ENCODE assay signal across 13 cellular contexts in the genomic region with DNA sequence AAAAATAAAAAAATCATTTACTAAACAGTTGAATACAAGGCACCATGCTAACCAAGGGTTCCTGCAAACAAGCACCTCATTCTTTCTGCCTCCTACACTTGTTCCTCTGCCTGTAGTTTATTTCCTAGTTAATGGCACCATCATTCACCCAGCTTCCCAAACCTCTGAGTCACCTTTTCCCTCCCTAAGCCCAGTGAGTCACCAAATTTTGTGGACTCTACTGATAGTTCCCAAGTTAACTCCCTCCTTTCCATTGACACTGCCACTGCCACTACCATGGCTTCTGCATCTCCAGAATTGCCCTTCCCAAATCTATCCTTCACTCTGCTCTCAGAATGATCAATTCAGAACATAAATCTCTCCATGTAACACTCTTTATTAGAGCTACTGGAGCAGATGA. TPM values are rescaled to one million over a fixed set of nuclear protein-coding genes. Genes with fewer than 3 reads are reported as not detected.
DNase-seq lines count a peak whose midpoint lies in the region; TF ChIP-seq lines count a peak whose summit lies in the region.
"Had no signal": no experiment of that assay in that cellular context is flagged by ENCODE, and none has a peak within 500 bp of the region (broad histone marks: within the 10 kb centered on the region; RNA-seq: fewer than 3 reads in every experiment).

No MANE protein-coding gene starts in this region.

- H3K27ac ChIP-seq in coronary artery: no peak overlapping the region
- H3K27ac ChIP-seq: HL-60, neutrophil had no signal

- no peak for TF ChIP-seq CTCF in coronary artery (IDR thresholded peaks at IDR 0.05)

- DNase-seq in A172 (ENCODE audit: low spot score) (peak; percentile 93), HPDE6-E6E7 (ENCODE audit: extremely low spot score) (peak; percentile 45), amniotic epithelial cell (ENCODE audit: low read depth) (peak; percentile 82), iris pigment epithelial cell (ENCODE audit: low read depth) (peak; percentile 71), MV-4-11 (lab: John Stamatoyannopoulos, UW) (no peak), NCI-H2171 (lab: John Stamatoyannopoulos, UW) (no peak), coronary artery (ENCODE audit: low spot score) (no peak)
- DNase-seq in activated CD8-positive, alpha-beta memory T cell treated with anti-CD3 and anti-CD28 coated beads for 24 hours: no peak
- DNase-seq: AML-193, glutamatergic neuron, NCI-H774 had no signal

- H3K4me3 ChIP-seq in coronary artery: no peak overlapping the region

RNA-seq across cellular contexts. Expression of a gene that starts 2.0 kb away (rescaled TPM):
- not detected in 2 replicates for total RNA-seq in A172 (2014; rRNA removed; shearing (Covaris generic))

RNA-seq across cellular contexts. Expression of a gene that starts 54.0 kb away (rescaled TPM):
- 66.4 and 72.8 TPM in 2 replicates for total RNA-seq in A172 (2014; rRNA removed; shearing (Covaris generic))

Comparison
In these comparisons a context has a peak if more than half of its experiments do, and no peak if none do; other contexts are left out.
1. DNase-seq: peak in A172 (single experiment), HPDE6-E6E7 (single experiment), amniotic epithelial cell (single experiment) and iris pigment epithelial cell (single experiment); none in MV-4-11 (single experiment), NCI-H2171 (single experiment), coronary artery (single experiment) and activated CD8-positive, alpha-beta memory T cell treated with anti-CD3 and anti-CD28 coated beads for 24 hours (single experiment).